8 cellular contexts compared by ENCODE assay signal in the genomic region with DNA sequence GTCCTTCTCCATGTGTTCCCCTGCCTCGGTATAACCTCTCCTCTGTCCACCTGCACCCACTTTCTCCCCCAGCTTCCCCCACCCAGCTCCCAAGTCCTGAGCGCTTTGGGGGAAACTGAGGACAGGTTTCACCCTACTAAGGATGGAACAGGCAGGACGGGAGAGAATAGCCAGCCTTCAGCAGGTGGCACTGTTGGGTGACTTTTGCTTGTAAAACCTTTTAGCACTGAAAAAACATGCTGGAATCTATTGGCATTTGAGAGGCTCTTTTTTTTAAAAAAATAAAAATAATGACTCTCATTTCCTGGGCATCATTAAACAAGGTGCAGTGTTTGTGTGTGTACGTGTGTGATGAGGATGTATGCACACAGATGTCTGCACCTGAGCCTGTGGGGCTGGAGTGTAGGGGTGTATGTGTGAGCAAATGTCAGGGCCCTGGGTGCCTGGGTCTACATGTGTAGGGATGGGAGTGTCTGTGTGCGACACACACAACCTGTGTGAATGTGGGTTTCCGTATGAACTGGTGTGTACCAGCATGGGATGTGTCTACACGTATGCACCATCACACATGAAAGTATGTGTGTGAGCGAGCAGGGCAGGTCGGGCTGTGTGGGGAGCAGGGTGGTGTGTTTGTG.
DNase-seq lines count a peak whose midpoint lies in the region; FAIRE-seq and TF ChIP-seq lines count a peak whose summit lies in the region.

No MANE protein-coding gene starts in this region.

- no peaks in the 10 kb centered on the region for H3K36me3 Mint-ChIP-seq in brain
- no peaks in the 10 kb centered on the region for H3K36me3 Mint-ChIP-seq in activated T-cell treated with anti-CD3 and anti-CD28 coated beads, Interleukin-2, amount 50 U/mL, for 24 hours (ENCODE audit: low read depth)

- FAIRE-seq in GM12891 (lab: Jason Lieb, UNC) = no peak

- TF ChIP-seq CTCF in brain (conservative IDR thresholded peaks at IDR 0.05) (peak; percentile 75 to 85), transverse colon (IDR thresholded peaks at IDR 0.05) (peak; percentile 31 to 39 (median 34))

- peak overlapping the region; percentile 59 to 96 (median 93) for H3K27ac Mint-ChIP-seq in brain
- no peak overlapping the region for H3K27ac Mint-ChIP-seq in activated T-cell treated with anti-CD3 and anti-CD28 coated beads, Interleukin-2, amount 50 U/mL, for 24 hours

- TF ChIP-seq POLR2A in transverse colon (IDR thresholded peaks at IDR 0.05) (no peak), GM12891 (IDR thresholded peaks at IDR 0.05; ENCODE audit: low read depth, low read length) (no peak)

- H3K27ac ChIP-seq in transverse colon = peak overlapping the region in 1 of 4 donors; percentile 2

- intact Hi-C loops in transverse colon (cut with DNase I; ENCODE audit: low total_unique reads) = loop anchor here (5.0 to 10.0 kb wide), 3 partner anchors 443 to 991 kb away; no protein-coding TSS in a partner anchor

- no peaks in the 10 kb centered on the region for H3K27me3 ChIP-seq in transverse colon

- H3K4me1 Mint-ChIP-seq in brain = peaks cover 98% of the 10 kb centered on the region
- H3K4me1 Mint-ChIP-seq in activated T-cell treated with anti-CD3 and anti-CD28 coated beads, Interleukin-2, amount 50 U/mL, for 24 hours (ENCODE audit: low read depth) = peaks cover 6% of the 10 kb centered on the region

- peaks cover 10 to 22% (median 12%) of the 10 kb centered on the region in 4 donors for H3K4me1 ChIP-seq in transverse colon

- H3K9me3 Mint-ChIP-seq in brain = peaks cover 0 to 5% (median 0%) of the 10 kb centered on the region in 5 experiments
- no peaks in the 10 kb centered on the region for H3K9me3 Mint-ChIP-seq in activated T-cell treated with anti-CD3 and anti-CD28 coated beads, Interleukin-2, amount 50 U/mL, for 24 hours

- H3K9me3 ChIP-seq in transverse colon = no peaks in the 10 kb centered on the region

- peak overlapping the region in 1 of 5 experiments; percentile 54 for H3K4me3 Mint-ChIP-seq in brain
- H3K4me3 Mint-ChIP-seq in activated T-cell treated with anti-CD3 and anti-CD28 coated beads, Interleukin-2, amount 50 U/mL, for 24 hours = no peak overlapping the region

- no peak for TF ChIP-seq EP300 in transverse colon (IDR thresholded peaks at IDR 0.05; ENCODE audit: low read depth)

- in situ Hi-C loops in transverse colon (cut with MboI; ENCODE audit: low pct_ligation_motif_present in 1 of 4, low pct_unique_long_range_greater_than_20kb in 1 of 4, low sequenced_read_pairs in 3 of 4) = loop anchor here in 1 of 4 donors (25.0 kb wide), 1 partner anchor 1001 kb away; no protein-coding TSS in a partner anchor

- H3K36me3 ChIP-seq in transverse colon = no peaks in the 10 kb centered on the region

- 44 to 73% methylated on average over 4 to 9 of the region's 9 CpGs for WGBS in transverse colon (ENCODE audit: low coverage in 1 of 2), 2 donors

- H3K27me3 Mint-ChIP-seq in brain = peaks cover 10% of the 10 kb centered on the region
- peaks cover 8% of the 10 kb centered on the region for H3K27me3 Mint-ChIP-seq in activated T-cell treated with anti-CD3 and anti-CD28 coated beads, Interleukin-2, amount 50 U/mL, for 24 hours

- H3K4me3 ChIP-seq in transverse colon = no peak overlapping the region

- peak; percentile 13 for DNase-seq in SKM-1 (lab: John Stamatoyannopoulos, UW; ENCODE audit: unreplicated experiment)
- no peak for DNase-seq in SKM-1 treated with dmso at 0.1 percent for 144 hours (lab: John Stamatoyannopoulos, UW; ENCODE audit: unreplicated experiment)
- DNase-seq in NCI-H1694 treated with DMSO at 0.1 percent for 48 hours (lab: John Stamatoyannopoulos, UW) = peak; percentile 51
- DNase-seq in islet precursor cell = peak; percentile 68
- no peak for DNase-seq in transverse colon
- DNase-seq in activated T-cell treated with anti-CD3 and anti-CD28 coated beads, Interleukin-2, amount 50 U/mL, for 24 hours = no peak
- DNase-seq in GM12891 (ENCODE audit: insufficient read length, low spot score) = no peak

TF ChIP-seq in GM12891, 5 proteins besides CTCF, POLR2A, EP300 and RAD21:
- TF ChIP-seq TAF1 (IDR thresholded peaks at IDR 0.05; ENCODE audit: low read depth, low read length) (no peak), PAX5 (IDR thresholded peaks at IDR 0.05; ENCODE audit: insufficient read depth, low read length, severe bottlenecking) (no peak), POLR2AphosphoS5 (IDR thresholded peaks at IDR 0.05; ENCODE audit: low read depth, low read length) (no peak), SPI1 (IDR thresholded peaks at IDR 0.05; ENCODE audit: low read depth, low read length) (no peak)

Comparison
In these comparisons a context has a peak if more than half of its experiments do, and no peak if none do; other contexts are left out.
1. DNase-seq: peak in SKM-1 (single experiment), NCI-H1694 treated with DMSO at 0.1 percent for 48 hours (single experiment) and islet precursor cell (single experiment); none in SKM-1 treated with dmso at 0.1 percent for 144 hours (single experiment), transverse colon (single experiment), activated T-cell treated with anti-CD3 and anti-CD28 coated beads, Interleukin-2, amount 50 U/mL, for 24 hours (single experiment) and GM12891 (single experiment).